24 cellular contexts compared by ENCODE assay signal in the genomic region with DNA sequence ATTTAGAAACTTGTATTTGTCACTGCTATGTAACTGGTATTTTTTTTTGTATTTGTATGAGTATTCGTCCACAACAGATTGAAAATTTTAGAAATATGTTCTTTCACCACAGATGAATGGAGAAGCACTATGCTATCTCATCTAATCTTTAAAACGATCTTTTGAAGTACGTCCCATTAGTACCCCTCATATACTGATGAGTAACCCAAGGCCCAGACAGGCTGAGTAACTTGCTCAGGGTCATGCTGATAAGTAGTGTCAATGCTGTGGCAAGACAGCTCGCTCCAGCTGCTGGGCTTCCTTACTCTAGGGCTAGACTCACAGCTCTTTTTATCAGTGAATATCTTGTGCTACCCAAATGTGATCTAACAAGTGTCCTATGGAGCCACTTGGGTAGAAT.
"Had no signal": no experiment of that assay in that cellular context is flagged by ENCODE, and none has a peak within 500 bp of the region (broad histone marks: within the 10 kb centered on the region; RNA-seq: fewer than 3 reads in every experiment).

No MANE protein-coding gene starts in this region.

- H3K27me3 Mint-ChIP-seq: activated naive CD8-positive, alpha-beta T cell treated with anti-CD3 and anti-CD28 coated beads for 36 hours had no signal

- H3K36me3 ChIP-seq: cardiac muscle cell, heart right ventricle, pancreas, right atrium auricular region, thyroid gland had no signal

- DNase-seq: activated B cell treated with CpG ODN at 0.5 μM for 24 hours; activated CD4-positive, alpha-beta T cell treated with anti-CD3 and anti-CD28 coated beads for 36 hours; activated CD4-positive, alpha-beta T cell treated with anti-CD3 and anti-CD28 coated beads, Interleukin-2, amount 50 U/mL, for 4 hours; activated CD8-positive, alpha-beta memory T cell treated with anti-CD3 and anti-CD28 coated beads, Interleukin-2, amount 50 U/mL, for 48 hours; activated naive CD4-positive, alpha-beta T cell treated with Interleukin-2 at 50 U/mL for 16 hours; activated naive CD8-positive, alpha-beta T cell treated with anti-CD3 and anti-CD28 coated beads for 36 hours; activated T-cell treated with anti-CD3 and anti-CD28 coated beads, Interleukin-2, amount 50 U/mL, for 4 hours; foreskin fibroblast; heart right ventricle; kidney glomerular epithelial cell; left ventricle myocardium superior; mammary epithelial cell; midbrain; pancreas; psoas muscle; stimulated activated CD4-positive, alpha-beta T cell treated with anti-CD3 and anti-CD28 coated beads, Interleukin-12 subunit alpha, Interleukin-12 subunit beta, amount 100 ng/mL, for 4 hours; stimulated activated CD4-positive, alpha-beta T cell treated with anti-CD3 and anti-CD28 coated beads, Interleukin-4, amount 100 ng/mL, for 4 hours; stimulated activated naive CD8-positive, alpha-beta T cell treated with anti-CD3 and anti-CD28 coated beads, Interleukin-15, Interleukin-2, amounts not matched to agents 100 U/mL and 50 U/mL, for 24 hours; substantia nigra; T-helper 1 cell; thyroid gland had no signal

- H3K4me1 Mint-ChIP-seq: activated B cell treated with CpG ODN at 0.5 μM for 24 hours; activated CD4-positive, alpha-beta T cell treated with anti-CD3 and anti-CD28 coated beads for 36 hours; activated naive CD8-positive, alpha-beta T cell treated with anti-CD3 and anti-CD28 coated beads for 36 hours had no signal

- H3K36me3 Mint-ChIP-seq: natural killer cell treated with Interleukin-12 subunit alpha and Interleukin-12 subunit beta and Interleukin-15 and Interleukin-18, amount 100 ng/mL, for 72 hours had no signal

- H3K4me3 Mint-ChIP-seq: activated B cell treated with CpG ODN at 0.5 μM for 24 hours; activated CD4-positive, alpha-beta T cell treated with anti-CD3 and anti-CD28 coated beads for 36 hours; activated naive CD8-positive, alpha-beta T cell treated with anti-CD3 and anti-CD28 coated beads for 36 hours; activated T-cell treated with anti-CD3 and anti-CD28 coated beads, Interleukin-2, amount 50 U/mL, for 4 hours; natural killer cell treated with Interleukin-12 subunit alpha and Interleukin-12 subunit beta and Interleukin-15 and Interleukin-18, amount 100 ng/mL, for 72 hours had no signal

- H3K27me3 ChIP-seq: cardiac muscle cell, heart right ventricle, pancreas, right atrium auricular region, thyroid gland had no signal

- H3K9me3 ChIP-seq: pancreas, psoas muscle, thyroid gland had no signal

- ATAC-seq: activated CD4-positive, alpha-beta T cell treated with anti-CD3 and anti-CD28 coated beads for 36 hours; activated T-cell treated with anti-CD3 and anti-CD28 coated beads, Interleukin-2, amount 50 U/mL, for 4 hours; heart right ventricle; left ventricle myocardium superior; natural killer cell treated with Interleukin-12 subunit alpha and Interleukin-12 subunit beta and Interleukin-15 and Interleukin-18, amount 100 ng/mL, for 72 hours; pancreas; psoas muscle; stimulated activated naive CD8-positive, alpha-beta T cell treated with anti-CD3 and anti-CD28 coated beads, Interleukin-15, Interleukin-2, amounts not matched to agents 100 U/mL and 50 U/mL, for 24 hours had no signal

- H3K27ac Mint-ChIP-seq: activated B cell treated with CpG ODN at 0.5 μM for 24 hours; activated CD4-positive, alpha-beta T cell treated with anti-CD3 and anti-CD28 coated beads for 36 hours; activated naive CD8-positive, alpha-beta T cell treated with anti-CD3 and anti-CD28 coated beads for 36 hours; natural killer cell treated with Interleukin-12 subunit alpha and Interleukin-12 subunit beta and Interleukin-15 and Interleukin-18, amount 100 ng/mL, for 72 hours had no signal

- H3K27ac ChIP-seq: cardiac muscle cell, heart right ventricle, pancreas, psoas muscle, right atrium auricular region, thyroid gland had no signal

- H3K4me1 ChIP-seq: heart right ventricle, pancreas, psoas muscle, right atrium auricular region, thyroid gland had no signal

- H3K4me3 ChIP-seq: cardiac muscle cell, heart right ventricle, pancreas, psoas muscle, right atrium auricular region, thyroid gland had no signal
